In the genomic region with DNA sequence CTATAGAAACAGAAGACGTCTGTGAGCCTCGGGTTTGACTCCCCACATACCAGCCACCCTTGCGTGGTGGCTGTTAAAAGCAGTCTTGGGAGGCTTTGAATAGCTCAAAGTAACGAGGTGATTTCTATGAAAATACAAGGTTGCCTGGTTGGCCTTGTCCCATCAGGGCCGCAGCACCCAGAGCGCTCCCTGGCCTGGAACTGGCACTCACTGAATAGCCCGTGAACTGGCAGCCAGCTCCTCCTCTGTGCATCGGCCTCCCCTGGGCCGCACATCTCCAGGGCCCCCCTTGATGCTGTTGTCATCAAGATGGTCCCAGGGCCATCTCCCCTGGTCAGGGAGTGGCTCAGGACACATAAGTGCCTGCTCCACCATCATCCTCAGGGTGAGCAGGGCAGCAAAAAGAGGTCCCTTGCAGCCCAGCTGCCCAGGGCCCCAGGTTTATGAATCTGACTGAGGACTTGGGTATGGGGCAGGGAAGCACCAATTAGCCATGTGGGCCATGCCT, we compare ENCODE assay signal across 20 cellular contexts.
DNase-seq lines count a peak whose midpoint lies in the region; ATAC-seq, FAIRE-seq and TF ChIP-seq lines count a peak whose summit lies in the region.
"Had no signal": no experiment of that assay in that cellular context is flagged by ENCODE, and none has a peak within 500 bp of the region (broad histone marks: within the 10 kb centered on the region; RNA-seq: fewer than 3 reads in every experiment).

No MANE protein-coding gene starts in this region.

- H3K36me3 ChIP-seq in H7 (replicated peaks; ENCODE audit: control insufficient read depth, insufficient read depth, low read length) (no peaks in the 10 kb centered on the region), kidney (ENCODE audit: control insufficient read depth in 1 of 2, insufficient read depth in 2 of 2, low read length in 2 of 2) (no peaks in the 10 kb centered on the region), upper lobe of left lung (no peaks in the 10 kb centered on the region)

- H3K9ac ChIP-seq in kidney (ENCODE audit: low read length in 2 of 2), result no peak overlapping the region

- no peak overlapping the region for H3K4me3 ChIP-seq in H7 (ENCODE audit: insufficient read depth, low read depth, low read length)
- no peak overlapping the region for H3K4me3 ChIP-seq in kidney (ENCODE audit: low read length in 2 of 2)
- H3K4me3 ChIP-seq in upper lobe of left lung, result no peak overlapping the region

- no peak for FAIRE-seq in kidney (lab: Jason Lieb, UNC)
- FAIRE-seq: RCC 7860 had no signal

- no peaks in the 10 kb centered on the region for H3K9me3 Mint-ChIP-seq in activated CD8-positive, alpha-beta memory T cell treated with anti-CD3 and anti-CD28 coated beads, Interleukin-2, amount 10 ng/mL, durations not matched to agents 7 days and 5 days (ENCODE audit: low read depth)

- H3K4me1 ChIP-seq in kidney (ENCODE audit: control insufficient read depth in 1 of 2, insufficient read depth in 1 of 2, low read depth in 1 of 2, low read length in 2 of 2), result no peaks in the 10 kb centered on the region
- no peaks in the 10 kb centered on the region for H3K4me1 ChIP-seq in upper lobe of left lung

- no peak for ATAC-seq in activated CD8-positive, alpha-beta memory T cell treated with anti-CD3 and anti-CD28 coated beads, Interleukin-2, amount 10 ng/mL, durations not matched to agents 7 days and 5 days
- ATAC-seq in upper lobe of left lung (ENCODE audit: low FRiP score in 2 of 2) (no peak), HG03571 (IDR thresholded peaks at IDR 0.05; ENCODE audit: unreplicated experiment) (no peak)

- H3K27me3 ChIP-seq in H7 (ENCODE audit: control insufficient read depth, insufficient read depth, low read length) (no peaks in the 10 kb centered on the region), upper lobe of left lung (no peaks in the 10 kb centered on the region)

- H3K27ac Mint-ChIP-seq in activated CD8-positive, alpha-beta memory T cell treated with anti-CD3 and anti-CD28 coated beads, Interleukin-2, amount 10 ng/mL, durations not matched to agents 7 days and 5 days, result no peak overlapping the region
- H3K27ac Mint-ChIP-seq: CD14-positive monocyte, HFFc6, IgD-negative memory B cell had no signal

- TF ChIP-seq EP300 in upper lobe of left lung (IDR thresholded peaks at IDR 0.05), result no peak

- no peaks in the 10 kb centered on the region for H3K9me3 ChIP-seq in kidney (ENCODE audit: control insufficient read depth in 1 of 2, low read length in 2 of 2)
- no peaks in the 10 kb centered on the region for H3K9me3 ChIP-seq in upper lobe of left lung

- CTCF ChIA-PET in activated CD8-positive, alpha-beta memory T cell treated with anti-CD3 and anti-CD28 coated beads, Interleukin-2, amount 10 ng/mL, durations not matched to agents 7 days and 5 days (lab: Charles Lee), result no interaction called here

- no peaks in the 10 kb centered on the region for H3K36me3 Mint-ChIP-seq in activated CD8-positive, alpha-beta memory T cell treated with anti-CD3 and anti-CD28 coated beads, Interleukin-2, amount 10 ng/mL, durations not matched to agents 7 days and 5 days
- H3K36me3 Mint-ChIP-seq: CD14-positive monocyte, IgD-negative memory B cell had no signal

- H3K27ac ChIP-seq in kidney (ENCODE audit: low read depth in 2 of 2, low read length in 2 of 2), result no peak overlapping the region
- no peak overlapping the region for H3K27ac ChIP-seq in upper lobe of left lung

- peak; percentile 25 for DNase-seq in activated CD8-positive, alpha-beta memory T cell treated with anti-CD3 and anti-CD28 coated beads, Interleukin-2, amount 10 ng/mL, durations not matched to agents 7 days and 5 days
- DNase-seq in activated CD8-positive, alpha-beta memory T cell treated with anti-CD3 and anti-CD28 coated beads, Interleukin-2, amount 50 U/mL, for 48 hours, result no peak
- DNase-seq in H7, result peak; percentile 34
- DNase-seq in kidney, result peak; percentile 46
- peak; percentile 9 to 33 for DNase-seq in upper lobe of left lung
- no peak for DNase-seq in SIG-M5 treated with dmso at 0.1 percent for 504 hours (lab: John Stamatoyannopoulos, UW; ENCODE audit: unreplicated experiment)
- DNase-seq: DMS153, EL, HFFc6, Kasumi-1, MM.1S, NCI-H1092 treated with DMSO at 0.1 percent for 48 hours, NCI-H187, NCI-H345, NCI-H526 treated with DMSO at 0.1 percent for 48 hours, SHP77 treated with DMSO at 0.1 percent for 48 hours had no signal

- intact Hi-C loops in kidney (cut with DNase I), result loop anchor here (5.0 kb wide), 1 partner anchor 68 kb away; no protein-coding TSS in a partner anchor

- TF ChIP-seq POLR2A in upper lobe of left lung (IDR thresholded peaks at IDR 0.05), result no peak

- TF ChIP-seq CTCF in kidney (IDR thresholded peaks at IDR 0.05; ENCODE audit: borderline replicate concordance, extremely low read depth, insufficient read depth) (no peak), upper lobe of left lung (IDR thresholded peaks at IDR 0.05) (no peak)

- H3K27me3 Mint-ChIP-seq in activated CD8-positive, alpha-beta memory T cell treated with anti-CD3 and anti-CD28 coated beads, Interleukin-2, amount 10 ng/mL, durations not matched to agents 7 days and 5 days, result no peaks in the 10 kb centered on the region

- no peak overlapping the region for H3K4me3 Mint-ChIP-seq in activated CD8-positive, alpha-beta memory T cell treated with anti-CD3 and anti-CD28 coated beads, Interleukin-2, amount 10 ng/mL, durations not matched to agents 7 days and 5 days
- H3K4me3 Mint-ChIP-seq: CD14-positive monocyte, HFFc6, IgD-negative memory B cell had no signal

- H3K4me1 Mint-ChIP-seq in activated CD8-positive, alpha-beta memory T cell treated with anti-CD3 and anti-CD28 coated beads, Interleukin-2, amount 10 ng/mL, durations not matched to agents 7 days and 5 days, result no peaks in the 10 kb centered on the region
- H3K4me1 Mint-ChIP-seq: CD14-positive monocyte, IgD-negative memory B cell had no signal

- WGBS in upper lobe of left lung, 2 donors, result 90 to 91% methylated on average over 7 to 9 of the region's 9 CpGs

Comparison
In these comparisons a context has a peak if more than half of its experiments do, and no peak if none do; other contexts are left out.
1. DNase-seq: peak in activated CD8-positive, alpha-beta memory T cell treated with anti-CD3 and anti-CD28 coated beads, Interleukin-2, amount 10 ng/mL, durations not matched to agents 7 days and 5 days (single experiment), H7 (single experiment), kidney (single experiment) and upper lobe of left lung (2 of 2); none in activated CD8-positive, alpha-beta memory T cell treated with anti-CD3 and anti-CD28 coated beads, Interleukin-2, amount 50 U/mL, for 48 hours (single experiment) and SIG-M5 treated with dmso at 0.1 percent for 504 hours (single experiment).